In the genomic region with DNA sequence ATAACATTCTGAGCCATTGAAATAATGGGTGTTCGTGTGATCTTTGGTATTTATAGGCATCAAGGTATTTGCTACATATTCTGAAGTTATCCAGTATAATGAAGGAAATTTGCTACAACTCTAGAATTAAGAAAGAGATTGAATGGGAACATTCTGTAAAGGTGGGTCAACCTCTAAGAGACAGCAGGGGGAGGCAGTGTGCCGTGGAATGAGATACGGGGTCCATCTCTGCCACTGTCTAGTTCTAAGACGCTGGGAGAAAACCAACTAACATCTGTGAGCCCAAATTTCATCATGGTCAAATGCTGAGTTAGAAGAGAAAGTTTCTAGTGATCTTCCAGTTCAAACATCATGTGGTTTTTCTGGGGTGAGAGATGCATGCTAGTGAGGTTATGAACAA, we compare ENCODE assay signal across 9 cellular contexts.
DNase-seq lines count a peak whose midpoint lies in the region; ATAC-seq and TF ChIP-seq lines count a peak whose summit lies in the region.
"Had no signal": no experiment of that assay in that cellular context is flagged by ENCODE, and none has a peak within 500 bp of the region (broad histone marks: within the 10 kb centered on the region; RNA-seq: fewer than 3 reads in every experiment).

No MANE protein-coding gene starts in this region.

- TF ChIP-seq CTCF in OCI-LY1 (IDR thresholded peaks at IDR 0.05; ENCODE audit: low read length) = peak; percentile 45; the same call in 1 of the 2 replicates

- no peaks in the 10 kb centered on the region for H3K27me3 ChIP-seq in OCI-LY1 (ENCODE audit: insufficient read depth, low read length)

- no peaks in the 10 kb centered on the region for H3K36me3 Mint-ChIP-seq in activated CD4-positive, alpha-beta memory T cell treated with anti-CD3 and anti-CD28 coated beads, Interleukin-2, amount 10 ng/mL, durations not matched to agents 7 days and 5 days (ENCODE audit: low read depth)
- H3K36me3 Mint-ChIP-seq in activated CD4-positive, alpha-beta memory T cell treated with anti-CD3 and anti-CD28 coated beads for 36 hours = no peaks in the 10 kb centered on the region

- ATAC-seq in HG02981 (IDR thresholded peaks at IDR 0.05; ENCODE audit: unreplicated experiment) (peak; percentile 90), left ventricle myocardium superior (peak; percentile 75)

- intact Hi-C loops in activated CD4-positive, alpha-beta memory T cell treated with anti-CD3 and anti-CD28 coated beads for 36 hours (cut with micrococcal nuclease) = no loop called here
- intact Hi-C loops in left ventricle myocardium superior (cut with micrococcal nuclease) = no loop called here

- H3K4me3 Mint-ChIP-seq in activated CD4-positive, alpha-beta memory T cell treated with anti-CD3 and anti-CD28 coated beads, Interleukin-2, amount 10 ng/mL, durations not matched to agents 7 days and 5 days = no peak overlapping the region
- H3K4me3 Mint-ChIP-seq in activated CD4-positive, alpha-beta memory T cell treated with anti-CD3 and anti-CD28 coated beads for 36 hours = no peak overlapping the region
- H3K4me3 Mint-ChIP-seq: B cell had no signal

- H3K9me2 ChIP-seq in OCI-LY1 (ENCODE audit: low read depth, low read length) = no peaks in the 10 kb centered on the region

- no peak overlapping the region for H3K4me2 ChIP-seq in OCI-LY1 (ENCODE audit: low read length)

- no peaks in the 10 kb centered on the region for H3K4me1 Mint-ChIP-seq in activated CD4-positive, alpha-beta memory T cell treated with anti-CD3 and anti-CD28 coated beads, Interleukin-2, amount 10 ng/mL, durations not matched to agents 7 days and 5 days
- no peaks in the 10 kb centered on the region for H3K4me1 Mint-ChIP-seq in activated CD4-positive, alpha-beta memory T cell treated with anti-CD3 and anti-CD28 coated beads for 36 hours (ENCODE audit: low read depth)
- H3K4me1 Mint-ChIP-seq: B cell had no signal

- no peaks in the 10 kb centered on the region for H3F3A ChIP-seq in OCI-LY1 (ENCODE audit: insufficient read depth, low read length)

- CTCF ChIA-PET in activated CD4-positive, alpha-beta memory T cell treated with anti-CD3 and anti-CD28 coated beads, Interleukin-2, amount 10 ng/mL, durations not matched to agents 7 days and 5 days (lab: Charles Lee) = no interaction called here
- CTCF ChIA-PET in activated CD4-positive, alpha-beta memory T cell treated with anti-CD3 and anti-CD28 coated beads for 36 hours (lab: Charles Lee) = no interaction called here

- POLR2A ChIA-PET in activated CD4-positive, alpha-beta memory T cell treated with anti-CD3 and anti-CD28 coated beads, Interleukin-2, amount 10 ng/mL, durations not matched to agents 7 days and 5 days (lab: Charles Lee) = no interaction called here
- POLR2A ChIA-PET in activated CD4-positive, alpha-beta memory T cell treated with anti-CD3 and anti-CD28 coated beads for 36 hours (lab: Charles Lee) = no interaction called here

- no peaks in the 10 kb centered on the region for H3K9me3 ChIP-seq in OCI-LY1 (ENCODE audit: low read length)

- no peaks in the 10 kb centered on the region for H3K79me2 ChIP-seq in OCI-LY1 (ENCODE audit: insufficient read depth, low read length)

- no peak overlapping the region for H3K4me3 ChIP-seq in OCI-LY1 (ENCODE audit: low read depth, low read length, poor library complexity, severe bottlenecking)

- no peak overlapping the region for H3K27ac Mint-ChIP-seq in activated CD4-positive, alpha-beta memory T cell treated with anti-CD3 and anti-CD28 coated beads, Interleukin-2, amount 10 ng/mL, durations not matched to agents 7 days and 5 days
- no peak overlapping the region for H3K27ac Mint-ChIP-seq in activated CD4-positive, alpha-beta memory T cell treated with anti-CD3 and anti-CD28 coated beads for 36 hours
- H3K27ac Mint-ChIP-seq: B cell had no signal

- H3K4me1 ChIP-seq in OCI-LY1 (ENCODE audit: insufficient read depth, low read length, severe bottlenecking) = no peaks in the 10 kb centered on the region

- H3K27ac ChIP-seq in OCI-LY1 (ENCODE audit: low read depth, low read length, poor library complexity, severe bottlenecking) = no peak overlapping the region

- H3K9ac ChIP-seq in OCI-LY1 (ENCODE audit: low read length) = no peak overlapping the region

- H2AFZ ChIP-seq in OCI-LY1 (ENCODE audit: low read length) = no peak overlapping the region

- H3K36me3 ChIP-seq in OCI-LY1 (ENCODE audit: insufficient read depth, low read length) = no peaks in the 10 kb centered on the region

- peaks cover 5% of the 10 kb centered on the region for H3K9me3 Mint-ChIP-seq in activated CD4-positive, alpha-beta memory T cell treated with anti-CD3 and anti-CD28 coated beads, Interleukin-2, amount 10 ng/mL, durations not matched to agents 7 days and 5 days
- H3K9me3 Mint-ChIP-seq in activated CD4-positive, alpha-beta memory T cell treated with anti-CD3 and anti-CD28 coated beads for 36 hours = peaks cover 12% of the 10 kb centered on the region

- DNase-seq in activated CD4-positive, alpha-beta memory T cell treated with anti-CD3 and anti-CD28 coated beads, Interleukin-2, amount 10 ng/mL, durations not matched to agents 7 days and 5 days = peak; percentile 31
- DNase-seq in activated CD4-positive, alpha-beta memory T cell treated with anti-CD3 and anti-CD28 coated beads for 36 hours = no peak
- DNase-seq in left ventricle myocardium superior (peak; percentile 39), NCI-H128 (lab: John Stamatoyannopoulos, UW; ENCODE audit: unreplicated experiment) (no peak), AG08396 (ENCODE audit: low spot score) (no peak)
- DNase-seq in activated CD8-positive, alpha-beta memory T cell treated with anti-CD3 and anti-CD28 coated beads for 24 hours = no peak

- H4K20me1 ChIP-seq in OCI-LY1 (ENCODE audit: insufficient read depth, low read length) = no peaks in the 10 kb centered on the region

- no peaks in the 10 kb centered on the region for H3K27me3 Mint-ChIP-seq in activated CD4-positive, alpha-beta memory T cell treated with anti-CD3 and anti-CD28 coated beads, Interleukin-2, amount 10 ng/mL, durations not matched to agents 7 days and 5 days
- no peaks in the 10 kb centered on the region for H3K27me3 Mint-ChIP-seq in activated CD4-positive, alpha-beta memory T cell treated with anti-CD3 and anti-CD28 coated beads for 36 hours
- H3K27me3 Mint-ChIP-seq: B cell had no signal

Comparison
In these comparisons a context has a peak if more than half of its experiments do, and no peak if none do; other contexts are left out.
1. DNase-seq: peak in activated CD4-positive, alpha-beta memory T cell treated with anti-CD3 and anti-CD28 coated beads, Interleukin-2, amount 10 ng/mL, durations not matched to agents 7 days and 5 days (single experiment) and left ventricle myocardium superior (single experiment); none in activated CD4-positive, alpha-beta memory T cell treated with anti-CD3 and anti-CD28 coated beads for 36 hours (single experiment), NCI-H128 (single experiment), activated CD8-positive, alpha-beta memory T cell treated with anti-CD3 and anti-CD28 coated beads for 24 hours (single experiment) and AG08396 (single experiment).